Comparison of ENCODE assay signal across 9 cellular contexts in genomic region chrX:45710081-45710801, GRCh38.
A peak's percentile ranks its signal among the peaks of the same experiment; 100 is the strongest.
DNase-seq lines count a peak whose midpoint lies in the region; ATAC-seq and TF ChIP-seq lines count a peak whose summit lies in the region.
"Had no signal": no experiment of that assay in that cellular context is flagged by ENCODE, and none has a peak within 500 bp of the region (broad histone marks: within the 10 kb centered on the region; RNA-seq: fewer than 3 reads in every experiment).

No MANE protein-coding gene starts in this region.

- H3K27me3 ChIP-seq in endodermal cell (ENCODE audit: control insufficient read depth, insufficient read depth, low read length, poor library complexity, severe bottlenecking) = no peaks in the 10 kb centered on the region
- H3K27me3 ChIP-seq: cardiac muscle cell had no signal

- H3K27ac Mint-ChIP-seq in activated CD4-positive, alpha-beta memory T cell treated with anti-CD3 and anti-CD28 coated beads, Interleukin-2, amount 10 ng/mL, durations not matched to agents 7 days and 5 days = peak overlapping the region; percentile 81
- H3K27ac Mint-ChIP-seq in endodermal cell = no peak overlapping the region

- peak; percentile 78 for DNase-seq in activated effector memory CD4-positive, alpha-beta T cell treated with anti-CD3 and anti-CD28 coated beads, Interleukin-2, amount 50 U/mL, for 16 hours
- no peak for DNase-seq in activated effector memory CD4-positive, alpha-beta T cell treated with Interleukin-2 at 50 U/mL for 16 hours
- peak; percentile 51 for DNase-seq in activated CD4-positive, alpha-beta memory T cell treated with anti-CD3 and anti-CD28 coated beads, Interleukin-2, amount 10 ng/mL, durations not matched to agents 7 days and 5 days
- DNase-seq in kidney tubule cell (ENCODE audit: low spot score) (peak; percentile 99), endodermal cell (no peak), NCI-H526 (lab: John Stamatoyannopoulos, UW) (no peak), NCI-H1105 treated with DMSO at 0.1 percent for 48 hours (lab: John Stamatoyannopoulos, UW) (no peak)

- H3K4me3 Mint-ChIP-seq in activated CD4-positive, alpha-beta memory T cell treated with anti-CD3 and anti-CD28 coated beads, Interleukin-2, amount 10 ng/mL, durations not matched to agents 7 days and 5 days = peak overlapping the region; percentile 35
- H3K4me3 Mint-ChIP-seq in endodermal cell = no peak overlapping the region

- CTCF ChIA-PET in activated CD4-positive, alpha-beta memory T cell treated with anti-CD3 and anti-CD28 coated beads, Interleukin-2, amount 10 ng/mL, durations not matched to agents 7 days and 5 days (lab: Charles Lee) = interaction anchor here (0.7 to 1.5 kb wide), 2 partner anchors 185 to 698 kb away, joined by 3 read pairs; no protein-coding TSS in a partner anchor

- WGBS in endodermal cell (ENCODE audit: insufficient coverage in 1 of 2, insufficient read length in 1 of 2), 2 experiments = 91% methylated on average over 2 of the region's 2 CpGs; no CpG with 5 or more reads in 1 of the 2 experiments

- ATAC-seq in HG03108 (IDR thresholded peaks at IDR 0.05; ENCODE audit: unreplicated experiment) = peak; percentile 72

- H3K27me3 Mint-ChIP-seq in activated CD4-positive, alpha-beta memory T cell treated with anti-CD3 and anti-CD28 coated beads, Interleukin-2, amount 10 ng/mL, durations not matched to agents 7 days and 5 days = no peaks in the 10 kb centered on the region
- no peaks in the 10 kb centered on the region for H3K27me3 Mint-ChIP-seq in endodermal cell (ENCODE audit: insufficient read depth)

- H3K36me3 ChIP-seq in endodermal cell (ENCODE audit: control insufficient read depth, insufficient read depth, low read length) = no peaks in the 10 kb centered on the region
- H3K36me3 ChIP-seq: cardiac muscle cell had no signal

- no peak overlapping the region for H3K27ac ChIP-seq in endodermal cell (ENCODE audit: low read depth, low read length)
- H3K27ac ChIP-seq: cardiac muscle cell had no signal

- no peak overlapping the region for H3K9ac ChIP-seq in endodermal cell (ENCODE audit: extremely low read depth, low read length, poor library complexity, severe bottlenecking)

- peaks cover 2% of the 10 kb centered on the region for H3K9me3 Mint-ChIP-seq in activated CD4-positive, alpha-beta memory T cell treated with anti-CD3 and anti-CD28 coated beads, Interleukin-2, amount 10 ng/mL, durations not matched to agents 7 days and 5 days
- H3K9me3 Mint-ChIP-seq in endodermal cell = peaks cover 52% of the 10 kb centered on the region

- TF ChIP-seq CTCF in endodermal cell (conservative IDR thresholded peaks at IDR 0.05) = no peak

- POLR2A ChIA-PET in activated CD4-positive, alpha-beta memory T cell treated with anti-CD3 and anti-CD28 coated beads, Interleukin-2, amount 10 ng/mL, durations not matched to agents 7 days and 5 days (lab: Charles Lee) = interaction anchor here (0.6 to 2.1 kb wide), 8 partner anchors 11 to 139 kb away, joined by 3 to 11 read pairs (median 4); no protein-coding TSS in a partner anchor

- H3K4me1 Mint-ChIP-seq in activated CD4-positive, alpha-beta memory T cell treated with anti-CD3 and anti-CD28 coated beads, Interleukin-2, amount 10 ng/mL, durations not matched to agents 7 days and 5 days = peaks cover 38% of the 10 kb centered on the region
- no peaks in the 10 kb centered on the region for H3K4me1 Mint-ChIP-seq in endodermal cell

- H3K9me3 ChIP-seq in endodermal cell (ENCODE audit: control insufficient read depth, low read length) = no peaks in the 10 kb centered on the region

- no peak overlapping the region for H3K4me3 ChIP-seq in endodermal cell (ENCODE audit: low read length)
- H3K4me3 ChIP-seq: cardiac muscle cell had no signal

- no peaks in the 10 kb centered on the region for H3K36me3 Mint-ChIP-seq in activated CD4-positive, alpha-beta memory T cell treated with anti-CD3 and anti-CD28 coated beads, Interleukin-2, amount 10 ng/mL, durations not matched to agents 7 days and 5 days (ENCODE audit: low read depth)
- H3K36me3 Mint-ChIP-seq in endodermal cell (ENCODE audit: low read depth) = no peaks in the 10 kb centered on the region

- no peaks in the 10 kb centered on the region for H3K4me1 ChIP-seq in endodermal cell (ENCODE audit: control insufficient read depth, insufficient read depth, low read length)

Comparison
In these comparisons a context has a peak if more than half of its experiments do, and no peak if none do; other contexts are left out.
1. DNase-seq: peak in activated effector memory CD4-positive, alpha-beta T cell treated with anti-CD3 and anti-CD28 coated beads, Interleukin-2, amount 50 U/mL, for 16 hours (single experiment), activated CD4-positive, alpha-beta memory T cell treated with anti-CD3 and anti-CD28 coated beads, Interleukin-2, amount 10 ng/mL, durations not matched to agents 7 days and 5 days (single experiment) and kidney tubule cell (single experiment); none in activated effector memory CD4-positive, alpha-beta T cell treated with Interleukin-2 at 50 U/mL for 16 hours (single experiment), endodermal cell (single experiment), NCI-H526 (0 of 2) and NCI-H1105 treated with DMSO at 0.1 percent for 48 hours (single experiment).